ENCODE assay signal across 13 cellular contexts in genomic region chr14:53310412-53310811, GRCh38.
DNase-seq lines count a peak whose midpoint lies in the region; ATAC-seq and TF ChIP-seq lines count a peak whose summit lies in the region.
"Had no signal": no experiment of that assay in that cellular context is flagged by ENCODE, and none has a peak within 500 bp of the region (broad histone marks: within the 10 kb centered on the region; RNA-seq: fewer than 3 reads in every experiment).

No MANE protein-coding gene starts in this region.

- ATAC-seq in GM18909 (IDR thresholded peaks at IDR 0.05; ENCODE audit: poor library complexity, unreplicated experiment): peak; percentile 82
- ATAC-seq in HG02571 (IDR thresholded peaks at IDR 0.05; ENCODE audit: unreplicated experiment): peak; percentile 62
- ATAC-seq in HG03354 (IDR thresholded peaks at IDR 0.05; ENCODE audit: poor library complexity, severe bottlenecking, unreplicated experiment): peak; percentile 91
- ATAC-seq in naive B cell (ENCODE audit: low read depth in 2 of 2): peak; percentile 77 to 86
- ATAC-seq: CD8-positive, alpha-beta T cell had no signal

- peaks cover 2 to 22% (median 10%) of the 10 kb centered on the region in 7 donors for H3K9me3 Mint-ChIP-seq in naive B cell

- H3K4me1 ChIP-seq in esophagus muscularis mucosa: peaks cover 4 to 18% (median 17%) of the 10 kb centered on the region in 4 donors

- peaks cover 6 to 11% of the 10 kb centered on the region in 2 donors for H3K36me3 Mint-ChIP-seq in naive B cell

- H3K4me1 Mint-ChIP-seq in naive B cell: peaks cover 11 to 17% (median 12%) of the 10 kb centered on the region in 3 donors

- H3K27ac Mint-ChIP-seq in naive B cell: peak overlapping the region in 1 of 6 donors; percentile 57
- H3K27ac Mint-ChIP-seq: activated naive CD8-positive, alpha-beta T cell treated with anti-CD3 and anti-CD28 coated beads, Interleukin-2, amount 10 ng/mL, durations not matched to agents 7 days and 5 days; CD8-positive, alpha-beta T cell had no signal

- peaks cover 0 to 16% (median 13%) of the 10 kb centered on the region in 3 donors for H3K27me3 Mint-ChIP-seq in naive B cell

- no peaks in the 10 kb centered on the region for H3K9me3 ChIP-seq in esophagus muscularis mucosa
- H3K9me3 ChIP-seq: testis had no signal

- DNase-seq in naive B cell: peak; percentile 35
- no peak for DNase-seq in NCI-H2227 treated with DMSO at 0.1 percent for 48 hours (lab: John Stamatoyannopoulos, UW)
- DNase-seq in esophagus muscularis mucosa (ENCODE audit: extremely low spot score): no peak
- no peak for DNase-seq in retina
- DNase-seq: activated naive CD8-positive, alpha-beta T cell treated with anti-CD3 and anti-CD28 coated beads, Interleukin-2, amount 10 ng/mL, durations not matched to agents 7 days and 5 days; CD8-positive, alpha-beta T cell; NCI-H226; T1000; testis had no signal

- WGBS in esophagus muscularis mucosa: 100% methylated on average over 2 of the region's 2 CpGs

- intact Hi-C loops in esophagus muscularis mucosa (cut with DNase I): no loop called here

- no peak overlapping the region for H3K27ac ChIP-seq in esophagus muscularis mucosa (replicated peaks in 1 of 4)
- H3K27ac ChIP-seq: testis had no signal

- H3K27me3 ChIP-seq in esophagus muscularis mucosa: no peaks in the 10 kb centered on the region
- H3K27me3 ChIP-seq: testis had no signal

- H3K36me3 ChIP-seq in esophagus muscularis mucosa: no peaks in the 10 kb centered on the region

- TF ChIP-seq POLR2A in esophagus muscularis mucosa (IDR thresholded peaks at IDR 0.05; ENCODE audit: low read depth): no peak

- no peak overlapping the region for H3K4me3 Mint-ChIP-seq in naive B cell
- H3K4me3 Mint-ChIP-seq: activated naive CD8-positive, alpha-beta T cell treated with anti-CD3 and anti-CD28 coated beads, Interleukin-2, amount 10 ng/mL, durations not matched to agents 7 days and 5 days; CD8-positive, alpha-beta T cell; neural crest cell had no signal

- H3K4me3 ChIP-seq in esophagus muscularis mucosa: no peak overlapping the region
- H3K4me3 ChIP-seq: testis had no signal

- no peak for TF ChIP-seq EP300 in esophagus muscularis mucosa (IDR thresholded peaks at IDR 0.05)

- no peak for TF ChIP-seq CTCF in esophagus muscularis mucosa (IDR thresholded peaks at IDR 0.05)
